1 cellular context compared by ENCODE assay signal in the genomic region with DNA sequence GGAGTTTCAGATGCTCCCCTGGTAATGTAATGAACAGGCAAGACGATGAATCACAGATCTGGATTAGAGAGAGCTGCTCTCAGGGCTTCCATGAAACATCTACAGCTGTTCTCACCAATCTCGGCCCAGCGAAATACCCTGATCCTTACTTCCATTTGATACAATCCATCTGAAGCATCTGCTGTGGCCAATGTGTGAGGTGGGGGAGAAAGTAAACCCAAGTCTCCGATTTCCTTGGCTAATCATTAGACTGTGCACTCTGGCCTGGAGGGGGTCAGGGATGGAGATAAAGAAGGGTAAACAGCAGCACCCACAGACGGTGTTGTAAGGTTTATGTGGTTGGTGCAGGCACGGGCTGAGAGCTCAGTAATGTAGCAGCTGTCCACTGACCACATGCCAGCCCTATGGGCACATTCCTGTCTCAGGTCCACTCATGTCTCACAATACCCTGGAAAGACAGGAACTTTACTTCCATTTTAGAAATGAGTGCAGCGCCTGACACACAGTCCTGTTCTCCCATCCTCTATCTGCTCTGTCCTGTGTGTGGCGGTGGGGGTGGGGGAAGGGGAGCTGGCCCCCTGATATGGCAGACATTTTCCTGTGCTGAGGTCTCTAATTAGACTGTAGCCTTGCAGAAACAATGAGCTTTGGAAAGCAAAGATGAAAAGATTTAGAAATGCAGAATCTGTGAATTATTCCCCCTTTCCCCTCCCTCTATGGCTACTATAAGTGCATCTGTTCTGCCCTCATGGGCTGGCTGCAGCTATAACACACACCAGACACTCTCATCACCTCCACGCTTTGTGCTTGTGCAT.
TF ChIP-seq lines count a peak whose summit lies in the region.

No MANE protein-coding gene starts in this region.

TF ChIP-seq in HepG2, 621 proteins besides CTCF, POLR2A, EP300 and RAD21 (continued from another document and continues in another):
- TF ChIP-seq KDM5B (CRISPR knock-in tag; IDR thresholded peaks at IDR 0.05; ENCODE audit: borderline replicate concordance) (peak; percentile 66; the same call in 1 of the 2 replicates), CEBPG (CRISPR knock-in tag; IDR thresholded peaks at IDR 0.05) (peak; percentile 82), ZNF580 (CRISPR knock-in tag; IDR thresholded peaks at IDR 0.05; ENCODE audit: borderline replicate concordance, low read depth) (peak; percentile 91; the same call in 1 of the 2 replicates), MXD4 (CRISPR knock-in tag; IDR thresholded peaks at IDR 0.05) (peak; percentile 67; the same call in 1 of the 2 replicates), BCL6 (CRISPR knock-in tag; IDR thresholded peaks at IDR 0.05) (peak; percentile 90), ZNF512 (CRISPR knock-in tag; IDR thresholded peaks at IDR 0.05) (peak; percentile 39; the same call in 1 of the 2 replicates), RBAK (CRISPR knock-in tag; IDR thresholded peaks at IDR 0.05) (0 out of 2 replicates have a peak, but pooled peaks have one; percentile 49), ZNF331 (CRISPR knock-in tag; IDR thresholded peaks at IDR 0.05) (peak; percentile 87), KDM1A (CRISPR knock-in tag; IDR thresholded peaks at IDR 0.05) (peak; percentile 94), ZNF124 (CRISPR knock-in tag; IDR thresholded peaks at IDR 0.05) (peak; percentile 88), SMAD1 (CRISPR knock-in tag; IDR thresholded peaks at IDR 0.05; ENCODE audit: borderline replicate concordance, low read depth) (peak; percentile 23; the same call in 1 of the 2 replicates), ZNF607 (CRISPR knock-in tag; IDR thresholded peaks at IDR 0.05; ENCODE audit: borderline replicate concordance) (0 out of 2 replicates have a peak, but pooled peaks have one; percentile 68), ZNF660 (CRISPR knock-in tag; IDR thresholded peaks at IDR 0.05; ENCODE audit: borderline replicate concordance, low read depth) (no peak), LCORL (IDR thresholded peaks at IDR 0.05) (no peak), LCORL (CRISPR knock-in tag; IDR thresholded peaks at IDR 0.05) (peak; percentile 79), AKAP8 (CRISPR knock-in tag; IDR thresholded peaks at IDR 0.05) (peak; percentile 65; the same call in 1 of the 2 replicates), NFKB2 (CRISPR knock-in tag; IDR thresholded peaks at IDR 0.05; ENCODE audit: borderline replicate concordance) (peak; percentile 48; the same call in 1 of the 2 replicates), ZNF720 (CRISPR knock-in tag; IDR thresholded peaks at IDR 0.05) (0 out of 2 replicates have a peak, but pooled peaks have one; percentile 30), ZNF710 (CRISPR knock-in tag; IDR thresholded peaks at IDR 0.05; ENCODE audit: borderline replicate concordance) (peak; percentile 62; the same call in 1 of the 2 replicates), IRF9 (CRISPR knock-in tag; IDR thresholded peaks at IDR 0.05; ENCODE audit: borderline replicate concordance) (peak; percentile 37; the same call in 1 of the 2 replicates), ZNF878 (CRISPR knock-in tag; IDR thresholded peaks at IDR 0.05) (0 out of 2 replicates have a peak, but pooled peaks have one; percentile 53), ZNF530 (CRISPR knock-in tag; IDR thresholded peaks at IDR 0.05; ENCODE audit: low read depth) (no peak), NCOA2 (CRISPR knock-in tag; IDR thresholded peaks at IDR 0.05) (peak; percentile 87), CEBPB (IDR thresholded peaks at IDR 0.05; ENCODE audit: borderline replicate concordance, low read depth, low read length) (0 out of 2 replicates have a peak, but pooled peaks have one; percentile 25), ZNF83 (CRISPR knock-in tag; IDR thresholded peaks at IDR 0.05; ENCODE audit: borderline replicate concordance) (no peak), KDM3A (CRISPR knock-in tag; IDR thresholded peaks at IDR 0.05; ENCODE audit: low read depth) (0 out of 2 replicates have a peak, but pooled peaks have one; percentile 85), CREM (IDR thresholded peaks at IDR 0.05) (peak; percentile 15; the same call in 1 of the 2 replicates), CREM (CRISPR knock-in tag; IDR thresholded peaks at IDR 0.05) (no peak), YEATS2 (CRISPR knock-in tag; IDR thresholded peaks at IDR 0.05; ENCODE audit: borderline replicate concordance) (peak; percentile 64; the same call in 1 of the 2 replicates), ZNF839 (CRISPR knock-in tag; IDR thresholded peaks at IDR 0.05; ENCODE audit: borderline replicate concordance) (no peak), ZNF446 (CRISPR knock-in tag; IDR thresholded peaks at IDR 0.05) (no peak), SP2 (CRISPR knock-in tag; IDR thresholded peaks at IDR 0.05) (peak; percentile 23; the same call in 1 of the 2 replicates), ISL2 (CRISPR knock-in tag; IDR thresholded peaks at IDR 0.05) (peak; percentile 59), ZNF207 (IDR thresholded peaks at IDR 0.05; ENCODE audit: borderline replicate concordance) (no peak), ZNF430 (CRISPR knock-in tag; IDR thresholded peaks at IDR 0.05) (peak; percentile 49; the same call in 1 of the 2 replicates), CREB1 (IDR thresholded peaks at IDR 0.05) (no peak), CREB1 (CRISPR knock-in tag; IDR thresholded peaks at IDR 0.05) (0 out of 2 replicates have a peak, but pooled peaks have one; percentile 43), ZMYM4 (CRISPR knock-in tag; IDR thresholded peaks at IDR 0.05) (peak; percentile 73), MAFG (CRISPR knock-in tag; IDR thresholded peaks at IDR 0.05) (0 out of 2 replicates have a peak, but pooled peaks have one; percentile 36), FOSL2 (CRISPR knock-in tag; IDR thresholded peaks at IDR 0.05) (peak; percentile 70), KMT2B (CRISPR knock-in tag; IDR thresholded peaks at IDR 0.05) (peak; percentile 69; the same call in 1 of the 2 replicates), THAP7 (CRISPR knock-in tag; IDR thresholded peaks at IDR 0.05) (no peak; the same call in 1 of the 2 replicates), POLR2AphosphoS5 (IDR thresholded peaks at IDR 0.05; ENCODE audit: low read depth, low read length) (no peak), NRL (CRISPR knock-in tag; IDR thresholded peaks at IDR 0.05; ENCODE audit: borderline replicate concordance) (no peak), ZNF367 (CRISPR knock-in tag; IDR thresholded peaks at IDR 0.05; ENCODE audit: borderline replicate concordance) (no peak), SMAD3 (CRISPR knock-in tag; IDR thresholded peaks at IDR 0.05) (0 out of 2 replicates have a peak, but pooled peaks have one; percentile 49), ZNF629 (CRISPR knock-in tag; conservative IDR thresholded peaks at IDR 0.05) (peak; percentile 68), POGZ (CRISPR knock-in tag; IDR thresholded peaks at IDR 0.05) (peak; percentile 33; the same call in 1 of the 2 replicates), NR2F2 (IDR thresholded peaks at IDR 0.05; ENCODE audit: borderline replicate concordance, low read depth) (peak; percentile 72; the same call in 1 of the 2 replicates), HNRNPL (IDR thresholded peaks at IDR 0.05; ENCODE audit: low read depth, low read length) (0 out of 2 replicates have a peak, but pooled peaks have one; percentile 52), ZNF788 (CRISPR knock-in tag; IDR thresholded peaks at IDR 0.05; ENCODE audit: borderline replicate concordance) (no peak; the same call in 1 of the 2 replicates), ZNF335 (CRISPR knock-in tag; IDR thresholded peaks at IDR 0.05) (0 out of 2 replicates have a peak, but pooled peaks have one; percentile 49), ZNF350 (CRISPR knock-in tag; IDR thresholded peaks at IDR 0.05; ENCODE audit: borderline replicate concordance, low read depth) (peak; percentile 36; the same call in 1 of the 2 replicates)
- TF ChIP-seq, protein P1, sequence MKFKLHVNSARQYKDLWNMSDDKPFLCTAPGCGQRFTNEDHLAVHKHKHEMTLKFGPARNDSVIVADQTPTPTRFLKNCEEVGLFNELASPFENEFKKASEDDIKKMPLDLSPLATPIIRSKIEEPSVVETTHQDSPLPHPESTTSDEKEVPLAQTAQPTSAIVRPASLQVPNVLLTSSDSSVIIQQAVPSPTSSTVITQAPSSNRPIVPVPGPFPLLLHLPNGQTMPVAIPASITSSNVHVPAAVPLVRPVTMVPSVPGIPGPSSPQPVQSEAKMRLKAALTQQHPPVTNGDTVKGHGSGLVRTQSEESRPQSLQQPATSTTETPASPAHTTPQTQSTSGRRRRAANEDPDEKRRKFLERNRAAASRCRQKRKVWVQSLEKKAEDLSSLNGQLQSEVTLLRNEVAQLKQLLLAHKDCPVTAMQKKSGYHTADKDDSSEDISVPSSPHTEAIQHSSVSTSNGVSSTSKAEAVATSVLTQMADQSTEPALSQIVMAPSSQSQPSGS (CRISPR knock-in tag; IDR thresholded peaks at IDR 0.05), result peak; percentile 59
- TF ChIP-seq, protein P2, sequence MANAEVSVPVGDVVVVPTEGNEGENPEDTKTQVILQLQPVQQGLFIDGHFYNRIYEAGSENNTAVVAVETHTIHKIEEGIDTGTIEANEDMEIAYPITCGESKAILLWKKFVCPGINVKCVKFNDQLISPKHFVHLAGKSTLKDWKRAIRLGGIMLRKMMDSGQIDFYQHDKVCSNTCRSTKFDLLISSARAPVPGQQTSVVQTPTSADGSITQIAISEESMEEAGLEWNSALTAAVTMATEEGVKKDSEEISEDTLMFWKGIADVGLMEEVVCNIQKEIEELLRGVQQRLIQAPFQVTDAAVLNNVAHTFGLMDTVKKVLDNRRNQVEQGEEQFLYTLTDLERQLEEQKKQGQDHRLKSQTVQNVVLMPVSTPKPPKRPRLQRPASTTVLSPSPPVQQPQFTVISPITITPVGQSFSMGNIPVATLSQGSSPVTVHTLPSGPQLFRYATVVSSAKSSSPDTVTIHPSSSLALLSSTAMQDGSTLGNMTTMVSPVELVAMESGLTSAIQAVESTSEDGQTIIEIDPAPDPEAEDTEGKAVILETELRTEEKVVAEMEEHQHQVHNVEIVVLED (CRISPR knock-in tag; IDR thresholded peaks at IDR 0.05; ENCODE audit: borderline replicate concordance), result peak; percentile 47; the same call in 1 of the 2 replicates
- TF ChIP-seq, protein P3, sequence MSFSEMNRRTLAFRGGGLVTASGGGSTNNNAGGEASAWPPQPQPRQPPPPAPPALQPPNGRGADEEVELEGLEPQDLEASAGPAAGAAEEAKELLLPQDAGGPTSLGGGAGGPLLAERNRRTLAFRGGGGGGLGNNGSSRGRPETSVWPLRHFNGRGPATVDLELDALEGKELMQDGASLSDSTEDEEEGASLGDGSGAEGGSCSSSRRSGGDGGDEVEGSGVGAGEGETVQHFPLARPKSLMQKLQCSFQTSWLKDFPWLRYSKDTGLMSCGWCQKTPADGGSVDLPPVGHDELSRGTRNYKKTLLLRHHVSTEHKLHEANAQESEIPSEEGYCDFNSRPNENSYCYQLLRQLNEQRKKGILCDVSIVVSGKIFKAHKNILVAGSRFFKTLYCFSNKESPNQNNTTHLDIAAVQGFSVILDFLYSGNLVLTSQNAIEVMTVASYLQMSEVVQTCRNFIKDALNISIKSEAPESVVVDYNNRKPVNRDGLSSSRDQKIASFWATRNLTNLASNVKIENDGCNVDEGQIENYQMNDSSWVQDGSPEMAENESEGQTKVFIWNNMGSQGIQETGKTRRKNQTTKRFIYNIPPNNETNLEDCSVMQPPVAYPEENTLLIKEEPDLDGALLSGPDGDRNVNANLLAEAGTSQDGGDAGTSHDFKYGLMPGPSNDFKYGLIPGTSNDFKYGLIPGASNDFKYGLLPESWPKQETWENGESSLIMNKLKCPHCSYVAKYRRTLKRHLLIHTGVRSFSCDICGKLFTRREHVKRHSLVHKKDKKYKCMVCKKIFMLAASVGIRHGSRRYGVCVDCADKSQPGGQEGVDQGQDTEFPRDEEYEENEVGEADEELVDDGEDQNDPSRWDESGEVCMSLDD (CRISPR knock-in tag; IDR thresholded peaks at IDR 0.05; ENCODE audit: borderline replicate concordance), result peak; percentile 88
